In the genomic region with DNA sequence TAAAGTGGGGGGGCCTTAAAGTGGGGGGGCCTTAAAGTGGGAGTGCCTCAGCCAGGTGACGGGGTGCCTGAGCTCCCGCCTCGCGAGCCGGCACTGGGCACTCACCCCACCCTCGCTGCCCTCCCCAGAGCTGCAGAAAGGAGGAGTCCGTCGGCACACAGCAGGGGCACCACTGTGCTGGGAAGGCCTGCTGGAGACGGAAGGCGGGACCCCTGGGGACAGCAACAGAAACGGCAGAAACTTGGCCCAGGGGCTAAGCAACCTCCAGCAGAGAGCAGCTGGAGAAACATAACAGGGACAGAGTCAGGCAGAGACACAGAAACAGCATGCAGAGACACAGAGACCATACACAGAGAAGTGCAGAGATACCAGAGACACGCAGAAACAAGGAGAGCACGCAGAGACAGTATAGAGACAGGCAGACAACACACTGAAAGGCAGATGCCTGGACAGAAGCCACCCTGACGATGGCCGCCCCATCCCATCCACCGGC, we compare ENCODE assay signal across 2 cellular contexts.
TF ChIP-seq lines count a peak whose summit lies in the region.

No MANE protein-coding gene starts in this region.

TF ChIP-seq in IMR-90, 13 proteins besides CTCF, POLR2A, EP300 and RAD21:
- no peak for TF ChIP-seq CEBPB (IDR thresholded peaks at IDR 0.05; ENCODE audit: low read depth, low read length)
- no peak for TF ChIP-seq CHD1 (IDR thresholded peaks at IDR 0.05; ENCODE audit: low read depth, low read length)
- TF ChIP-seq NFE2L2 (IDR thresholded peaks at IDR 0.05; ENCODE audit: low read depth, low read length), result no peak
- TF ChIP-seq MAZ (IDR thresholded peaks at IDR 0.05; ENCODE audit: borderline replicate concordance, low read depth, low read length), result no peak
- TF ChIP-seq RCOR1 (IDR thresholded peaks at IDR 0.05; ENCODE audit: insufficient replicate concordance, low read length), result no peak
- TF ChIP-seq MAFK (IDR thresholded peaks at IDR 0.05; ENCODE audit: low read depth, low read length), result no peak
- no peak for TF ChIP-seq BHLHE40 (IDR thresholded peaks at IDR 0.05; ENCODE audit: low read depth, low read length)
- TF ChIP-seq, protein P1, sequence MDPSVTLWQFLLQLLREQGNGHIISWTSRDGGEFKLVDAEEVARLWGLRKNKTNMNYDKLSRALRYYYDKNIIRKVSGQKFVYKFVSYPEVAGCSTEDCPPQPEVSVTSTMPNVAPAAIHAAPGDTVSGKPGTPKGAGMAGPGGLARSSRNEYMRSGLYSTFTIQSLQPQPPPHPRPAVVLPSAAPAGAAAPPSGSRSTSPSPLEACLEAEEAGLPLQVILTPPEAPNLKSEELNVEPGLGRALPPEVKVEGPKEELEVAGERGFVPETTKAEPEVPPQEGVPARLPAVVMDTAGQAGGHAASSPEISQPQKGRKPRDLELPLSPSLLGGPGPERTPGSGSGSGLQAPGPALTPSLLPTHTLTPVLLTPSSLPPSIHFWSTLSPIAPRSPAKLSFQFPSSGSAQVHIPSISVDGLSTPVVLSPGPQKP (IDR thresholded peaks at IDR 0.05; ENCODE audit: borderline replicate concordance, low read depth, low read length), result no peak
- TF ChIP-seq, protein P2, sequence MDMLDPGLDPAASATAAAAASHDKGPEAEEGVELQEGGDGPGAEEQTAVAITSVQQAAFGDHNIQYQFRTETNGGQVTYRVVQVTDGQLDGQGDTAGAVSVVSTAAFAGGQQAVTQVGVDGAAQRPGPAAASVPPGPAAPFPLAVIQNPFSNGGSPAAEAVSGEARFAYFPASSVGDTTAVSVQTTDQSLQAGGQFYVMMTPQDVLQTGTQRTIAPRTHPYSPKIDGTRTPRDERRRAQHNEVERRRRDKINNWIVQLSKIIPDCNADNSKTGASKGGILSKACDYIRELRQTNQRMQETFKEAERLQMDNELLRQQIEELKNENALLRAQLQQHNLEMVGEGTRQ (IDR thresholded peaks at IDR 0.05; ENCODE audit: low read depth, low read length), result no peak
- no peak for TF ChIP-seq RFX5 (IDR thresholded peaks at IDR 0.05; ENCODE audit: low read depth, low read length)
- TF ChIP-seq SMC3 (IDR thresholded peaks at IDR 0.05; ENCODE audit: low read depth, low read length), result no peak
- TF ChIP-seq MXI1 (IDR thresholded peaks at IDR 0.05; ENCODE audit: borderline replicate concordance, low read depth, low read length), result no peak

TF ChIP-seq in H1, 55 proteins besides CTCF, POLR2A, EP300 and RAD21:
- TF ChIP-seq, protein P3, sequence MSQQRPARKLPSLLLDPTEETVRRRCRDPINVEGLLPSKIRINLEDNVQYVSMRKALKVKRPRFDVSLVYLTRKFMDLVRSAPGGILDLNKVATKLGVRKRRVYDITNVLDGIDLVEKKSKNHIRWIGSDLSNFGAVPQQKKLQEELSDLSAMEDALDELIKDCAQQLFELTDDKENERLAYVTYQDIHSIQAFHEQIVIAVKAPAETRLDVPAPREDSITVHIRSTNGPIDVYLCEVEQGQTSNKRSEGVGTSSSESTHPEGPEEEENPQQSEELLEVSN (IDR thresholded peaks at IDR 0.05), result no peak
- TF ChIP-seq CHD1 (IDR thresholded peaks at IDR 0.05; ENCODE audit: low read depth, low read length) (no peak), SP1 (IDR thresholded peaks at IDR 0.05; ENCODE audit: low read depth, low read length) (no peak), JUN (IDR thresholded peaks at IDR 0.05; ENCODE audit: low read depth, low read length) (no peak), RFX5 (IDR thresholded peaks at IDR 0.05; ENCODE audit: borderline replicate concordance, low read depth, low read length) (no peak), CBX8 (IDR thresholded peaks at IDR 0.05; ENCODE audit: borderline replicate concordance, low read depth, low read length) (no peak), RBBP5 (IDR thresholded peaks at IDR 0.05; ENCODE audit: borderline replicate concordance, low read depth, low read length) (no peak), CREB1 (IDR thresholded peaks at IDR 0.05) (no peak), CTBP2 (IDR thresholded peaks at IDR 0.05; ENCODE audit: borderline replicate concordance, insufficient read depth, insufficient read length, low read length) (no peak), EZH2 (IDR thresholded peaks at IDR 0.05; ENCODE audit: low read depth, low read length, severe bottlenecking) (no peak), SAP30 (IDR thresholded peaks at IDR 0.05; ENCODE audit: insufficient read depth, insufficient replicate concordance, low read length) (no peak), SIN3A (conservative IDR thresholded peaks at IDR 0.05 in 1 of 2, IDR thresholded peaks at IDR 0.05 in 1 of 2; ENCODE audit: low read depth in 1 of 2, low read length in 2 of 2) (no peak), ASH2L (IDR thresholded peaks at IDR 0.05; ENCODE audit: low read length) (no peak), NANOG (IDR thresholded peaks at IDR 0.05; ENCODE audit: insufficient read depth, low read depth, low read length, poor library complexity, severe bottlenecking) (no peak), RNF2 (IDR thresholded peaks at IDR 0.05; ENCODE audit: borderline replicate concordance, low read depth, low read length, missing control alignments, poor library complexity, severe bottlenecking) (no peak)
- TF ChIP-seq, protein P4, sequence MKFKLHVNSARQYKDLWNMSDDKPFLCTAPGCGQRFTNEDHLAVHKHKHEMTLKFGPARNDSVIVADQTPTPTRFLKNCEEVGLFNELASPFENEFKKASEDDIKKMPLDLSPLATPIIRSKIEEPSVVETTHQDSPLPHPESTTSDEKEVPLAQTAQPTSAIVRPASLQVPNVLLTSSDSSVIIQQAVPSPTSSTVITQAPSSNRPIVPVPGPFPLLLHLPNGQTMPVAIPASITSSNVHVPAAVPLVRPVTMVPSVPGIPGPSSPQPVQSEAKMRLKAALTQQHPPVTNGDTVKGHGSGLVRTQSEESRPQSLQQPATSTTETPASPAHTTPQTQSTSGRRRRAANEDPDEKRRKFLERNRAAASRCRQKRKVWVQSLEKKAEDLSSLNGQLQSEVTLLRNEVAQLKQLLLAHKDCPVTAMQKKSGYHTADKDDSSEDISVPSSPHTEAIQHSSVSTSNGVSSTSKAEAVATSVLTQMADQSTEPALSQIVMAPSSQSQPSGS (IDR thresholded peaks at IDR 0.05; ENCODE audit: low read length), result no peak
- TF ChIP-seq, protein P2 (IDR thresholded peaks at IDR 0.05; ENCODE audit: low read length), result no peak
- TF ChIP-seq, protein P5, sequence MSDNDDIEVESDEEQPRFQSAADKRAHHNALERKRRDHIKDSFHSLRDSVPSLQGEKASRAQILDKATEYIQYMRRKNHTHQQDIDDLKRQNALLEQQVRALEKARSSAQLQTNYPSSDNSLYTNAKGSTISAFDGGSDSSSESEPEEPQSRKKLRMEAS (IDR thresholded peaks at IDR 0.05), result no peak
